25 cellular contexts compared by ENCODE assay signal in the genomic region with DNA sequence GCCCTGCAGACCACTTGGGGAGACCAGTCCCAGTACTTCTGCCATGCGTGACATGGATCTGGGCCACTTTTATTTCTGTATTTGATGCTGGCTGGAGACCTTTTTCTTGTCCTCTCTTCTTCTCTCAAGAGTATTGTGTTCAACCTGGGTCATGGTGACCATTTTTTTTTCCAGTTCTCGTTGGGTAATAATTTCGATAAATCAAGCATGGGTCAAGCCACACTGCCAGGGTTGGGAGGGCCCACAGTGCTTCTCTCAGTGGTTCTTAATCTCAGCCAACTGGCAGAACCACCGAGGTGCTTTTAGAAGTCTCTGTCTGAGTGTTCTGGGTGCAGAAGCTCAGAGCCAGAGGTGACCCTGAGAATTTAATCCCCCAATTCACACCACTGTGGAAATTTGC.
"Had no signal": no experiment of that assay in that cellular context is flagged by ENCODE, and none has a peak within 500 bp of the region (broad histone marks: within the 10 kb centered on the region; RNA-seq: fewer than 3 reads in every experiment).

No MANE protein-coding gene starts in this region.

- H3K27ac ChIP-seq: colonic mucosa, epithelial cell of prostate, esophagus squamous epithelium, gastrocnemius medialis, heart right ventricle, left lung, lower lobe of right lung had no signal

- FAIRE-seq: islet of Langerhans, keratinocyte had no signal

- H3K4me3 ChIP-seq: colonic mucosa, esophagus squamous epithelium, gastrocnemius medialis, heart right ventricle, left lung, lower lobe of right lung, mucosa of descending colon had no signal

- H3K36me3 ChIP-seq: colonic mucosa, esophagus squamous epithelium, gastrocnemius medialis, heart right ventricle, left lung, lower lobe of right lung had no signal

- H3K27me3 ChIP-seq: colonic mucosa, esophagus squamous epithelium, gastrocnemius medialis, heart right ventricle, left lung had no signal

- DNase-seq: colonic mucosa; cortex of kidney; effector CD8-positive, alpha-beta T cell; effector memory CD8-positive, alpha-beta T cell; endodermal cell; erythroblast; esophagus squamous epithelium; foreskin fibroblast; foreskin melanocyte; gastrocnemius medialis; glutamatergic neuron; head of caudate nucleus; heart right ventricle; hippocampal formation; left cardiac atrium; left lung; left ventricle myocardium superior; lower lobe of right lung; mesenchymal stem cell; mucosa of descending colon; naive B cell had no signal

- H3K4me1 ChIP-seq: colonic mucosa, esophagus squamous epithelium, gastrocnemius medialis, heart right ventricle, left lung, lower lobe of right lung had no signal

- ATAC-seq: effector memory CD8-positive, alpha-beta T cell; esophagus mucosa; gastrocnemius medialis; heart right ventricle; left cardiac atrium; left lung; left ventricle myocardium superior; lower lobe of right lung; mucosa of descending colon had no signal

- H3K9me3 ChIP-seq: colonic mucosa, esophagus squamous epithelium, gastrocnemius medialis, left lung, lower lobe of right lung, mucosa of descending colon had no signal
